16 cellular contexts compared by ENCODE assay signal in the genomic region with DNA sequence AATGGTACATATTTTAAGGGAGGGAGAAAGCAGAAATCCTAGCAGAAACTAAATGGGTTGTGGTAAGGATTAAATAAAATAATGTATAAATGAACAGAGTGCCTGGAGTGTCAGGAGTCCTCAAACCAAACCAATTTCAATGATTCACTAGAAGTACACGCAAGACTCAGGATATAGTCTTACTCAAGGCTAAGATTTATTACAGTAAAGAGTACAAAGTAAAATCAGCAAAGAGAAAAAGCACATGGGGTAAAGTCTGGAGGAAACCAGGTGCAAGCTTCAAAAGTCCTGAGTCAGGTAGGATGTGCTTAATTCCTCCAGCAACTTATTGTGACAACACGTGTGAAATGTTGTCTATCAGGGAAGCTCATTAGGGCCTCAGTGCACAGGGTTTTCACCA.
A peak's percentile ranks its signal among the peaks of the same experiment; 100 is the strongest.
DNase-seq lines count a peak whose midpoint lies in the region; ATAC-seq, FAIRE-seq and TF ChIP-seq lines count a peak whose summit lies in the region.
"Had no signal": no experiment of that assay in that cellular context is flagged by ENCODE, and none has a peak within 500 bp of the region (broad histone marks: within the 10 kb centered on the region; RNA-seq: fewer than 3 reads in every experiment).

No MANE protein-coding gene starts in this region.

- no peak overlapping the region for H2AFZ ChIP-seq in MM.1S (ENCODE audit: low read length)

- H3K27ac ChIP-seq in MM.1S (ENCODE audit: low read length), result no peak overlapping the region
- H3K27ac ChIP-seq: C4-2B, HL-60 had no signal

- FAIRE-seq in GM19239 (lab: Jason Lieb, UNC), result no peak
- FAIRE-seq: A204.1, G401.6 had no signal

- no peaks in the 10 kb centered on the region for H3K9me2 ChIP-seq in MM.1S (replicated peaks; ENCODE audit: insufficient read depth, low read length)

- H3K36me3 ChIP-seq in MM.1S (replicated peaks; ENCODE audit: insufficient read depth, low read length), result no peaks in the 10 kb centered on the region
- H3K36me3 ChIP-seq: BE2C had no signal

- H4K20me1 ChIP-seq in MM.1S (ENCODE audit: insufficient read depth, low read length), result no peaks in the 10 kb centered on the region

- H3K9ac ChIP-seq in MM.1S (ENCODE audit: low read length), result no peak overlapping the region

- H3K4me1 ChIP-seq in MM.1S (ENCODE audit: low read length), result no peaks in the 10 kb centered on the region
- H3K4me1 ChIP-seq: BE2C had no signal

- TF ChIP-seq CTCF in MM.1S (IDR thresholded peaks at IDR 0.05; ENCODE audit: low read length), result no peak

- intact Hi-C loops in left colon (cut with DNase I, micrococcal nuclease), result no loop called here

- H3K27me3 ChIP-seq in MM.1S (replicated peaks; ENCODE audit: insufficient read depth, low read length), result no peaks in the 10 kb centered on the region

- no peak overlapping the region for H3K4me3 ChIP-seq in MM.1S (ENCODE audit: low read length)

- no peaks in the 10 kb centered on the region for H3F3A ChIP-seq in MM.1S (ENCODE audit: insufficient read depth, low read length)

- H3K4me2 ChIP-seq in MM.1S (ENCODE audit: low read depth, low read length), result no peak overlapping the region

- peak; percentile 32 for DNase-seq in MM.1S
- peak; percentile 66 for DNase-seq in amniotic epithelial cell (ENCODE audit: low read depth)
- peak; percentile 8 for DNase-seq in islet precursor cell
- peak; percentile 40 for DNase-seq in renal cortical epithelial cell (ENCODE audit: low read depth)
- DNase-seq in left colon, result no peak
- DNase-seq in activated CD4-positive, alpha-beta T cell treated with anti-CD3 and anti-CD28 coated beads, Interleukin-2, amount 50 U/mL, for 48 hours, result no peak
- DNase-seq in GM19239 (ENCODE audit: insufficient read length, low spot score), result no peak
- DNase-seq: BE2C; CD4-positive, alpha-beta memory T cell; DMS79 had no signal

- no peak for ATAC-seq in left colon
- ATAC-seq in HG03342 (IDR thresholded peaks at IDR 0.05; ENCODE audit: unreplicated experiment), result no peak
- ATAC-seq: HCT116 had no signal

- no peaks in the 10 kb centered on the region for H3K79me2 ChIP-seq in MM.1S (ENCODE audit: low read length)

- no peaks in the 10 kb centered on the region for H3K9me3 ChIP-seq in MM.1S (replicated peaks; ENCODE audit: insufficient read depth, low read length)
- H3K9me3 ChIP-seq: BE2C had no signal

Comparison
In these comparisons a context has a peak if more than half of its experiments do, and no peak if none do; other contexts are left out.
1. DNase-seq: peak in MM.1S (single experiment), amniotic epithelial cell (single experiment), islet precursor cell (single experiment) and renal cortical epithelial cell (single experiment); none in left colon (0 of 2), activated CD4-positive, alpha-beta T cell treated with anti-CD3 and anti-CD28 coated beads, Interleukin-2, amount 50 U/mL, for 48 hours (0 of 2) and GM19239 (single experiment).